ENCODE assay signal across 23 cellular contexts in genomic region chr3:79467721-79468120, GRCh38.
DNase-seq lines count a peak whose midpoint lies in the region; ATAC-seq and TF ChIP-seq lines count a peak whose summit lies in the region.
"Had no signal": no experiment of that assay in that cellular context is flagged by ENCODE, and none has a peak within 500 bp of the region (broad histone marks: within the 10 kb centered on the region; RNA-seq: fewer than 3 reads in every experiment).

No MANE protein-coding gene starts in this region.

- DNase-seq in Caki2 (ENCODE audit: low read depth) (peak; percentile 23), M059J (ENCODE audit: low read depth) (peak; percentile 23), brain microvascular endothelial cell (peak; percentile 6), islet precursor cell (peak; percentile 90), NCI-H2107 (lab: John Stamatoyannopoulos, UW) (no peak), HuH-7.5 (ENCODE audit: low spot score) (no peak)
- no peak for DNase-seq in stimulated activated CD4-positive, alpha-beta T cell treated with anti-CD3 and anti-CD28 coated beads, Interleukin-1b, Interleukin-23, amount 100 ng/mL, for 48 hours
- DNase-seq: activated CD4-positive, alpha-beta T cell treated with anti-CD3 and anti-CD28 coated beads, Interleukin-2, amount 10 ng/mL, durations not matched to agents 7 days and 5 days; activated naive CD4-positive, alpha-beta T cell treated with anti-CD3 and anti-CD28 coated beads for 36 hours; activated T-cell treated with anti-CD3 and anti-CD28 coated beads for 4 hours; CD4-positive, CD25-positive, alpha-beta regulatory T cell; DND-41; esophagus squamous epithelium; glutamatergic neuron; left cardiac atrium; midbrain; NCI-H2081; NCI-H524 treated with DMSO at 0.1 percent for 48 hours; right cardiac atrium; stomach; upper lobe of left lung had no signal

- no peaks in the 10 kb centered on the region for H3K36me3 ChIP-seq in brain microvascular endothelial cell (replicated peaks)
- H3K36me3 ChIP-seq: esophagus squamous epithelium, stomach, upper lobe of left lung had no signal

- no peak for ATAC-seq in HG02610 (IDR thresholded peaks at IDR 0.05; ENCODE audit: unreplicated experiment)
- ATAC-seq: left cardiac atrium, Panc1, right cardiac atrium had no signal

- no peaks in the 10 kb centered on the region for H3K27me3 ChIP-seq in brain microvascular endothelial cell (replicated peaks)
- H3K27me3 ChIP-seq: esophagus squamous epithelium, stomach, upper lobe of left lung had no signal

- no peak overlapping the region for H3K4me3 ChIP-seq in brain microvascular endothelial cell (ENCODE audit: low read depth, low read length)
- H3K4me3 ChIP-seq: esophagus squamous epithelium, stomach, upper lobe of left lung had no signal

- TF ChIP-seq CTCF in brain microvascular endothelial cell (IDR thresholded peaks at IDR 0.05; ENCODE audit: low read depth, low read length, missing control alignments), result no peak

- in situ Hi-C loops in Caki2 (cut with HindIII; ENCODE audit: low pct_unique_long_range_greater_than_20kb, low sequenced_read_pairs) (no loop called here), brain microvascular endothelial cell (cut with HindIII; ENCODE audit: low pct_ligation_motif_present, low sequenced_read_pairs) (no loop called here)

- no peak overlapping the region for H3K27ac ChIP-seq in brain microvascular endothelial cell
- H3K27ac ChIP-seq: esophagus squamous epithelium, stomach, upper lobe of left lung had no signal

Comparison
In these comparisons a context has a peak if more than half of its experiments do, and no peak if none do; other contexts are left out.
1. DNase-seq: peak in Caki2 (single experiment), M059J (single experiment), brain microvascular endothelial cell (single experiment) and islet precursor cell (single experiment); none in NCI-H2107 (single experiment), stimulated activated CD4-positive, alpha-beta T cell treated with anti-CD3 and anti-CD28 coated beads, Interleukin-1b, Interleukin-23, amount 100 ng/mL, for 48 hours (single experiment) and HuH-7.5 (single experiment).